ENCODE assay signal across 13 cellular contexts in genomic region chr17:19118695-19119094, GRCh38. TPM values are rescaled to one million over a fixed set of nuclear protein-coding genes. Genes with fewer than 3 reads are reported as not detected.
DNase-seq lines count a peak whose midpoint lies in the region; ATAC-seq, FAIRE-seq and TF ChIP-seq lines count a peak whose summit lies in the region.
"Not testable (repeated sequence)": the region's sequence is repeated elsewhere in the genome, so short reads cannot be mapped to it uniquely, and the experiment has no call there.
"Had no signal": no experiment of that assay in that cellular context is flagged by ENCODE, and none has a peak within 500 bp of the region (broad histone marks: within the 10 kb centered on the region; RNA-seq: fewer than 3 reads in every experiment).

No MANE protein-coding gene starts in this region.

- not testable (repeated sequence) for H3K27me3 Mint-ChIP-seq in WTC11 (ENCODE audit: low read depth); activated naive CD8-positive, alpha-beta T cell treated with anti-CD3 and anti-CD28 coated beads, Interleukin-2, amount 50 U/mL, for 24 hours; naive thymus-derived CD4-positive, alpha-beta T cell

- not testable (repeated sequence) for H3K36me3 ChIP-seq in naive thymus-derived CD4-positive, alpha-beta T cell (ENCODE audit: control insufficient read depth in 2 of 3, insufficient read depth in 3 of 3, low read length in 3 of 3); upper lobe of left lung

- H3K4me3 ChIP-seq in naive thymus-derived CD4-positive, alpha-beta T cell (ENCODE audit: low read length); upper lobe of left lung: not testable (repeated sequence)

- H3K9me3 ChIP-seq in naive thymus-derived CD4-positive, alpha-beta T cell (ENCODE audit: control insufficient read depth in 2 of 3, low read length in 3 of 3); upper lobe of left lung: not testable (repeated sequence)

- not testable (repeated sequence) for H3K27me3 ChIP-seq in naive thymus-derived CD4-positive, alpha-beta T cell (ENCODE audit: control insufficient read depth in 2 of 2, insufficient read depth in 2 of 2, low read length in 2 of 2); upper lobe of left lung

- POLR2A ChIA-PET in WTC11 (lab: Charles Lee); naive thymus-derived CD4-positive, alpha-beta T cell (lab: Charles Lee): not testable (repeated sequence)

- H3K4me1 ChIP-seq in naive thymus-derived CD4-positive, alpha-beta T cell (ENCODE audit: control insufficient read depth in 2 of 2, insufficient read depth in 2 of 2, low read length in 2 of 2); upper lobe of left lung: not testable (repeated sequence)

- H3K4me3 Mint-ChIP-seq in WTC11; activated naive CD8-positive, alpha-beta T cell treated with anti-CD3 and anti-CD28 coated beads, Interleukin-2, amount 50 U/mL, for 24 hours; naive thymus-derived CD4-positive, alpha-beta T cell: not testable (repeated sequence)

- TF ChIP-seq POLR2A in GM18505 (IDR thresholded peaks at IDR 0.05; ENCODE audit: borderline replicate concordance, extremely low read depth, insufficient read depth, insufficient read length); H54 (IDR thresholded peaks at IDR 0.05; ENCODE audit: low read depth, low read length); upper lobe of left lung (IDR thresholded peaks at IDR 0.05): not testable (repeated sequence)

- ATAC-seq in GM18505 (IDR thresholded peaks at IDR 0.05; ENCODE audit: unreplicated experiment) (peak; percentile 61), HG03432 (IDR thresholded peaks at IDR 0.05; ENCODE audit: unreplicated experiment) (peak; percentile 52), WTC11 (peak; percentile 94), left cardiac atrium (peak; percentile 74 to 80), upper lobe of left lung (ENCODE audit: low FRiP score in 2 of 2) (peak; percentile 69 to 76)
- ATAC-seq in activated naive CD8-positive, alpha-beta T cell treated with anti-CD3 and anti-CD28 coated beads, Interleukin-2, amount 50 U/mL, for 24 hours = peak; percentile 85
- ATAC-seq in naive thymus-derived CD4-positive, alpha-beta T cell = peak; percentile 94

- H3K27ac ChIP-seq in naive thymus-derived CD4-positive, alpha-beta T cell (ENCODE audit: low read depth, low read length); upper lobe of left lung: not testable (repeated sequence)

- CTCF ChIA-PET in WTC11 (lab: Charles Lee); naive thymus-derived CD4-positive, alpha-beta T cell (lab: Charles Lee): not testable (repeated sequence)

- TF ChIP-seq CTCF in WTC11 (IDR thresholded peaks at IDR 0.05); upper lobe of left lung (IDR thresholded peaks at IDR 0.05): not testable (repeated sequence)

- DNase-seq in H54 (ENCODE audit: insufficient read length, low spot score); WTC11 (ENCODE audit: low spot score); activated naive CD8-positive, alpha-beta T cell treated with anti-CD3 and anti-CD28 coated beads, Interleukin-2, amount 50 U/mL, for 24 hours; left cardiac atrium; naive thymus-derived CD4-positive, alpha-beta T cell; upper lobe of left lung: not testable (repeated sequence)

- no CpG with 5 or more reads among the region's 12 CpGs for WGBS in upper lobe of left lung, 2 donors

- not testable (repeated sequence) for TF ChIP-seq EP300 in upper lobe of left lung (IDR thresholded peaks at IDR 0.05)

- FAIRE-seq in H54 (lab: Jason Lieb, UNC) = peak; percentile 38

- intact Hi-C loops in left cardiac atrium (cut with DNase I); naive thymus-derived CD4-positive, alpha-beta T cell (cut with micrococcal nuclease): not testable (repeated sequence)

- not testable (repeated sequence) for H3K27ac Mint-ChIP-seq in WTC11; activated naive CD8-positive, alpha-beta T cell treated with anti-CD3 and anti-CD28 coated beads, Interleukin-2, amount 50 U/mL, for 24 hours; naive thymus-derived CD4-positive, alpha-beta T cell

- H3K4me1 Mint-ChIP-seq in WTC11; activated naive CD8-positive, alpha-beta T cell treated with anti-CD3 and anti-CD28 coated beads, Interleukin-2, amount 50 U/mL, for 24 hours; naive thymus-derived CD4-positive, alpha-beta T cell: not testable (repeated sequence)

- not testable (repeated sequence) for H3K9me3 Mint-ChIP-seq in WTC11; activated naive CD8-positive, alpha-beta T cell treated with anti-CD3 and anti-CD28 coated beads, Interleukin-2, amount 50 U/mL, for 24 hours; naive thymus-derived CD4-positive, alpha-beta T cell

- H3K36me3 Mint-ChIP-seq in WTC11; activated naive CD8-positive, alpha-beta T cell treated with anti-CD3 and anti-CD28 coated beads, Interleukin-2, amount 50 U/mL, for 24 hours (ENCODE audit: low read depth); naive thymus-derived CD4-positive, alpha-beta T cell: not testable (repeated sequence)

RNA-seq across cellular contexts. Expression of gene GRAPL, which starts 8.7 kb away (rescaled TPM):
- total RNA-seq in WTC11 (2021) (0.50 to 0.60 TPM (median 0.55 TPM) in 3 replicates), left cardiac atrium (1 to 10 TPM; 1.0 to 2.8 TPM), upper lobe of left lung (10 to 100 TPM in 1 of 6 donors, 1 to 10 TPM in 5; 2.3 to 17.2 (median 5.0) TPM)
- total RNA-seq in naive thymus-derived CD4-positive, alpha-beta T cell = 100 to 1,000 TPM in 2 of 5 experiments, 10 to 100 TPM in 3; 25.1 to 105 (median 32.8) TPM
- 1 to 10 TPM; 3.9 TPM for polyA plus RNA-seq in naive thymus-derived CD4-positive, alpha-beta T cell
- total RNA-seq: body of pancreas, H7 had no signal
- polyA plus RNA-seq: AG04450, fibroblast of lung, neural cell had no signal
